ENCODE assay signal across 17 cellular contexts in the genomic region with DNA sequence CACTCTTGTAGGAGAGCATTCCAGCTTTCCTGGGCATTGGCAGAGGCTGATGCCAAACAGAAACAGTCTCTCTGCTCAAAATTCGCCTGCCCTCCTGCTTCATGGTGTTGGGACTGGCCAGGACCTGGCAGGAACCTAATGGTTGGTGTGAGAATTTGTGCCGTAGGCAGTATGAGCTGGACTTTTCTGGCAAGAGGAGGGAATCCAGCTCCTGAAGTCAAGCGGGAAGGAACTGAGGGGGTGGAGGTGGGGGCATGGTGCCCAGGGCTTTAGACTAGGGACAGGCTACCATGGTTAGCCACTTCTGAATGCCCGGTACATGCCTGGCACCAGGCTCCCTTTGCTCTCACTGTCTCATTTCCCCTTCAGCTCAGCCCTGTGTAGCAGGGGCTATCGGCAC. TPM values are rescaled to one million over a fixed set of nuclear protein-coding genes. Genes with fewer than 3 reads are reported as not detected.
DNase-seq lines count a peak whose midpoint lies in the region; ATAC-seq and TF ChIP-seq lines count a peak whose summit lies in the region.
"Had no signal": no experiment of that assay in that cellular context is flagged by ENCODE, and none has a peak within 500 bp of the region (broad histone marks: within the 10 kb centered on the region; RNA-seq: fewer than 3 reads in every experiment).

No MANE protein-coding gene starts in this region.

- ATAC-seq in HG03196 (IDR thresholded peaks at IDR 0.05; ENCODE audit: unreplicated experiment) (no peak), HG02840 (IDR thresholded peaks at IDR 0.05; ENCODE audit: low FRiP score, unreplicated experiment) (no peak)

- in situ Hi-C loops in G401 (cut with HindIII; ENCODE audit: low sequenced_read_pairs) = no loop called here

- H3K27ac ChIP-seq in ascending aorta = peak overlapping the region; percentile 40 to 52

- DNase-seq in AG20443 (ENCODE audit: low spot score) = peak; percentile 25
- peak; percentile 36 for DNase-seq in G401 (ENCODE audit: low spot score)
- DNase-seq in ascending aorta (ENCODE audit: low spot score in 2 of 2) = peak in 1 of 2 donors; percentile 63
- peak; percentile 56 for DNase-seq in midbrain (lab: John Stamatoyannopoulos, UW)
- no peak for DNase-seq in GM20000 (ENCODE audit: low spot score)
- DNase-seq: CD4-positive, alpha-beta memory T cell; DND-41; GF-D8; NCI-H1048; NCI-H2107; NCI-H69; NK-92 treated with Interleukin-12 subunit alpha and Interleukin-12 subunit beta, amount 100 ng/mL, for 24 hours; OCI-M1; SK-N-SH had no signal

- peaks cover 20 to 22% of the 10 kb centered on the region in 2 donors for H3K36me3 ChIP-seq in ascending aorta

- H3K9me3 ChIP-seq in ascending aorta = no peaks in the 10 kb centered on the region
- H3K9me3 ChIP-seq: SK-N-SH had no signal

- H3K4me1 ChIP-seq in ascending aorta = peaks cover 0 to 4% of the 10 kb centered on the region in 2 donors

- intact Hi-C loops in ascending aorta (cut with DNase I) = no loop called here

- TF ChIP-seq CTCF in ascending aorta (IDR thresholded peaks at IDR 0.05) (no peak), GM20000 (IDR thresholded peaks at IDR 0.05; ENCODE audit: extremely low read depth, missing control alignments) (no peak)

- no peaks in the 10 kb centered on the region for H3K27me3 ChIP-seq in ascending aorta

- no peak overlapping the region for H3K4me3 ChIP-seq in ascending aorta

RNA-seq across cellular contexts. Expression of a gene that starts 6.9 kb away (rescaled TPM):
- 131 and 138 TPM in 2 replicates for total RNA-seq in G401 (2014; rRNA removed; shearing (Covaris generic))
- 19.3 TPM for total RNA-seq in ascending aorta

RNA-seq across cellular contexts. Expression of a gene that starts 18.4 kb away (rescaled TPM):
- 34.2 and 47.6 TPM in 2 replicates for total RNA-seq in G401 (2014; rRNA removed; shearing (Covaris generic))
- total RNA-seq in ascending aorta = 14.0 TPM

RNA-seq across cellular contexts. Expression of a gene that starts 18.7 kb away (rescaled TPM):
- 0.37 and 0.41 TPM in 2 replicates for total RNA-seq in G401 (2014; rRNA removed; shearing (Covaris generic))
- 0.43 TPM for total RNA-seq in ascending aorta
- total RNA-seq: HT1080 had no signal

RNA-seq across cellular contexts. Expression of a gene that starts 25.9 kb away (rescaled TPM):
- total RNA-seq in G401 (2014; rRNA removed; shearing (Covaris generic)) = 33.3 and 41.4 TPM in 2 replicates
- 153 TPM for total RNA-seq in ascending aorta

RNA-seq across cellular contexts. Expression of a gene that starts 30.9 kb away (rescaled TPM):
- total RNA-seq in G401 (2014; rRNA removed; shearing (Covaris generic)) = 30.5 and 35.9 TPM in 2 replicates
- total RNA-seq in ascending aorta = 89.5 TPM
